In genomic region chr1:13892141-13892670, GRCh38 we compare ENCODE assay signal across 12 cellular contexts.
DNase-seq lines count a peak whose midpoint lies in the region; ATAC-seq, FAIRE-seq and TF ChIP-seq lines count a peak whose summit lies in the region.
"Had no signal": no experiment of that assay in that cellular context is flagged by ENCODE, and none has a peak within 500 bp of the region (broad histone marks: within the 10 kb centered on the region; RNA-seq: fewer than 3 reads in every experiment).

No MANE protein-coding gene starts in this region.

- DNase-seq in A549 (ENCODE audit: low read depth in 1 of 2, low spot score in 1 of 2) (no peak), MG63 (no peak), hepatocyte (ENCODE audit: low spot score) (no peak), osteoblast (ENCODE audit: insufficient read length, low spot score, missing footprints) (peak; percentile 57), NAMALWA (ENCODE audit: low spot score) (no peak), small intestine (no peak), cortex of kidney (lab: John Stamatoyannopoulos, UW) (no peak), occipital lobe (lab: John Stamatoyannopoulos, UW) (no peak)
- DNase-seq: erythroblast, PC-9 had no signal

- H4K20me1 ChIP-seq in hepatocyte (ENCODE audit: insufficient read depth, poor library complexity, severe bottlenecking) (no peaks in the 10 kb centered on the region), osteoblast (ENCODE audit: insufficient read depth, low read length) (no peaks in the 10 kb centered on the region)

- no peak for TF ChIP-seq RAD21 in A549 (conservative IDR thresholded peaks at IDR 0.05 in 1 of 2, IDR thresholded peaks at IDR 0.05 in 1 of 2)

- H3K9me2 ChIP-seq in hepatocyte (replicated peaks; ENCODE audit: insufficient read depth): no peaks in the 10 kb centered on the region

- H3K27ac ChIP-seq in A549 (no peak overlapping the region), hepatocyte (no peak overlapping the region), osteoblast (ENCODE audit: low read depth, low read length) (no peak overlapping the region), small intestine (ENCODE audit: low read depth in 1 of 2, low read length in 1 of 2) (no peak overlapping the region)
- H3K27ac ChIP-seq: PC-9 had no signal

- H3K79me2 ChIP-seq in hepatocyte (no peaks in the 10 kb centered on the region), osteoblast (ENCODE audit: insufficient read depth, low read length) (no peaks in the 10 kb centered on the region)

- no peak overlapping the region for H2AFZ ChIP-seq in hepatocyte
- H2AFZ ChIP-seq in osteoblast (ENCODE audit: low read length): no peak overlapping the region
- H2AFZ ChIP-seq: PC-9 had no signal

- ATAC-seq in A549: no peak

- no peak for FAIRE-seq in A549 (lab: Jason Lieb, UNC)
- FAIRE-seq in small intestine (lab: Jason Lieb, UNC): no peak
- FAIRE-seq: G401.6, kidney had no signal

- TF ChIP-seq CTCF in A549 (IDR thresholded peaks at IDR 0.05) (no peak), hepatocyte (IDR thresholded peaks at IDR 0.05; ENCODE audit: poor library complexity) (no peak), osteoblast (IDR thresholded peaks at IDR 0.05; ENCODE audit: extremely low read depth, low read depth, low read length) (no peak)

- H3K36me3 ChIP-seq in MG63: no peaks in the 10 kb centered on the region
- H3K36me3 ChIP-seq in hepatocyte (replicated peaks; ENCODE audit: insufficient read depth, low read depth): no peaks in the 10 kb centered on the region
- H3K36me3 ChIP-seq in osteoblast (ENCODE audit: insufficient read depth, low read length): no peaks in the 10 kb centered on the region
- H3K36me3 ChIP-seq in small intestine (ENCODE audit: control insufficient read depth in 2 of 2, insufficient read depth in 2 of 2, low read length in 2 of 2): no peaks in the 10 kb centered on the region

- WGBS in A549 (ENCODE audit: missing lambda C conversion rate): 19% methylated on average over 10 of the region's 10 CpGs
- WGBS in hepatocyte (ENCODE audit: low lambda C conversion rate, missing lambda C conversion rate): 25% methylated on average over 10 of the region's 10 CpGs
- whole genome bisulfite sequencing in small intestine, 3 donors: 12% methylated on average over 10 of the region's 10 CpGs

- no peak overlapping the region for H3K4me3 ChIP-seq in A549
- H3K4me3 ChIP-seq in MG63: peak overlapping the region; percentile 43
- peak overlapping the region; percentile 77 for H3K4me3 ChIP-seq in hepatocyte
- H3K4me3 ChIP-seq in osteoblast (ENCODE audit: insufficient read depth, low read length): peak overlapping the region; percentile 51
- peak overlapping the region in 1 of 2 donors; percentile 68 for H3K4me3 ChIP-seq in small intestine (ENCODE audit: low read depth in 1 of 2, low read length in 2 of 2)
- H3K4me3 ChIP-seq: PC-9 had no signal

- POLR2A ChIA-PET in A549 (lab: Yijun Ruan, JAX): no interaction called here

- TF ChIP-seq POLR2A in A549 (IDR thresholded peaks at IDR 0.05; ENCODE audit: low read length): no peak

- H3K4me2 ChIP-seq in A549: peak overlapping the region; percentile 60; the same call in 2 of the 3 replicates
- peak overlapping the region; percentile 97 for H3K4me2 ChIP-seq in hepatocyte
- no peak overlapping the region for H3K4me2 ChIP-seq in osteoblast (ENCODE audit: insufficient read depth, low read length)
- H3K4me2 ChIP-seq: PC-9 had no signal

- H3K9me3 ChIP-seq in A549 (no peaks in the 10 kb centered on the region), MG63 (no peaks in the 10 kb centered on the region), hepatocyte (ENCODE audit: low read depth) (peaks cover 4% of the 10 kb centered on the region), osteoblast (ENCODE audit: low read depth, low read length) (no peaks in the 10 kb centered on the region), small intestine (ENCODE audit: control insufficient read depth, low read depth) (no peaks in the 10 kb centered on the region)

- no peaks in the 10 kb centered on the region; the same call in none of the 2 replicates for H3K27me3 ChIP-seq in MG63
- H3K27me3 ChIP-seq in hepatocyte: peaks cover 48% of the 10 kb centered on the region
- peaks cover 30% of the 10 kb centered on the region for H3K27me3 ChIP-seq in osteoblast (ENCODE audit: insufficient read depth, low read length)
- peaks cover 0 to 17% of the 10 kb centered on the region in 2 donors for H3K27me3 ChIP-seq in small intestine (ENCODE audit: control insufficient read depth in 2 of 2, insufficient read depth in 2 of 2, low read length in 2 of 2)

- H3K4me1 ChIP-seq in A549 (no peaks in the 10 kb centered on the region), hepatocyte (ENCODE audit: insufficient read depth) (peaks cover 19% of the 10 kb centered on the region), osteoblast (ENCODE audit: insufficient read depth, low read length) (no peaks in the 10 kb centered on the region), small intestine (ENCODE audit: control insufficient read depth in 2 of 2, insufficient read depth in 1 of 2, low read depth in 1 of 2, low read length in 1 of 2) (peaks cover 0 to 3% of the 10 kb centered on the region in 2 donors)

- CTCF ChIA-PET in A549 (lab: Yijun Ruan, JAX): no interaction called here

- no peak for TF ChIP-seq EP300 in A549 (IDR thresholded peaks at IDR 0.05)

TF ChIP-seq in A549, 52 proteins besides CTCF, POLR2A, EP300 and RAD21:
- TF ChIP-seq, protein P1, sequence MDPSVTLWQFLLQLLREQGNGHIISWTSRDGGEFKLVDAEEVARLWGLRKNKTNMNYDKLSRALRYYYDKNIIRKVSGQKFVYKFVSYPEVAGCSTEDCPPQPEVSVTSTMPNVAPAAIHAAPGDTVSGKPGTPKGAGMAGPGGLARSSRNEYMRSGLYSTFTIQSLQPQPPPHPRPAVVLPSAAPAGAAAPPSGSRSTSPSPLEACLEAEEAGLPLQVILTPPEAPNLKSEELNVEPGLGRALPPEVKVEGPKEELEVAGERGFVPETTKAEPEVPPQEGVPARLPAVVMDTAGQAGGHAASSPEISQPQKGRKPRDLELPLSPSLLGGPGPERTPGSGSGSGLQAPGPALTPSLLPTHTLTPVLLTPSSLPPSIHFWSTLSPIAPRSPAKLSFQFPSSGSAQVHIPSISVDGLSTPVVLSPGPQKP (IDR thresholded peaks at IDR 0.05; ENCODE audit: low read depth, low read length): no peak
